Comparison of ENCODE assay signal across 10 cellular contexts in genomic region chr11:62444835-62445234, GRCh38. TPM values are rescaled to one million over a fixed set of nuclear protein-coding genes. Genes with fewer than 3 reads are reported as not detected.
DNase-seq lines count a peak whose midpoint lies in the region; ATAC-seq and TF ChIP-seq lines count a peak whose summit lies in the region.
"Had no signal": no experiment of that assay in that cellular context is flagged by ENCODE, and none has a peak within 500 bp of the region (broad histone marks: within the 10 kb centered on the region; RNA-seq: fewer than 3 reads in every experiment).

No MANE protein-coding gene starts in this region.

- H2AFZ ChIP-seq in fibroblast of lung (ENCODE audit: low read length) = peak overlapping the region; percentile 90

- H3K27ac ChIP-seq in DOHH2 (ENCODE audit: low read depth, low read length) = no peak overlapping the region
- H3K27ac ChIP-seq in SJSA1 = peak overlapping the region; percentile 65
- peak overlapping the region; percentile 92 for H3K27ac ChIP-seq in fibroblast of lung (ENCODE audit: insufficient read depth, low read length)
- H3K27ac ChIP-seq in psoas muscle = peak overlapping the region; percentile 63

- DNase-seq in SJSA1 (ENCODE audit: low read depth in 1 of 2, low spot score in 2 of 2) = peak in 1 of 2 experiments; percentile 34
- DNase-seq in fibroblast of lung (ENCODE audit: low read depth in 2 of 2) = no peak
- no peak for DNase-seq in psoas muscle
- no peak for DNase-seq in OCI-M2 (lab: John Stamatoyannopoulos, UW; ENCODE audit: unreplicated experiment)
- no peak for DNase-seq in GM10248 (ENCODE audit: extremely low spot score)
- DNase-seq in inferior parietal cortex (ENCODE audit: extremely low spot score) = no peak

- peak overlapping the region; percentile 46 for H3K9ac ChIP-seq in fibroblast of lung (ENCODE audit: insufficient read depth, low read length)

- H3K4me1 ChIP-seq in DOHH2 (ENCODE audit: control insufficient read depth, low read length) (no peaks in the 10 kb centered on the region), SJSA1 (replicated peaks) (peaks cover 43% of the 10 kb centered on the region), fibroblast of lung (ENCODE audit: control insufficient read depth, extremely low read depth, insufficient read depth, low read length) (peaks cover 24% of the 10 kb centered on the region), psoas muscle (peaks cover 14% of the 10 kb centered on the region)

- H3K9me3 ChIP-seq in DOHH2 (ENCODE audit: control insufficient read depth, insufficient read depth, low read length) = no peaks in the 10 kb centered on the region
- no peaks in the 10 kb centered on the region; the same call in 1 of the 2 replicates for H3K9me3 ChIP-seq in SJSA1 (replicated peaks)
- H3K9me3 ChIP-seq in fibroblast of lung (ENCODE audit: control insufficient read depth, insufficient read depth, low read depth, low read length) = no peaks in the 10 kb centered on the region
- H3K9me3 ChIP-seq in psoas muscle = no peaks in the 10 kb centered on the region

- H4K20me1 ChIP-seq in DOHH2 (ENCODE audit: control insufficient read depth, insufficient read depth, low read depth, low read length) = no peaks in the 10 kb centered on the region
- no peaks in the 10 kb centered on the region for H4K20me1 ChIP-seq in fibroblast of lung (ENCODE audit: control insufficient read depth, extremely low read depth, insufficient read depth, low read length)

- H3K4me3 ChIP-seq in DOHH2 (ENCODE audit: low read length) = no peak overlapping the region
- peak overlapping the region; percentile 38 for H3K4me3 ChIP-seq in SJSA1
- peak overlapping the region in 3 of 4 experiments; percentile 18 to 58 (median 23) for H3K4me3 ChIP-seq in fibroblast of lung (replicated peaks in 1 of 4; ENCODE audit: control extremely low read depth in 1 of 4, insufficient read depth in 1 of 4, low read depth in 3 of 4, low read length in 4 of 4)
- H3K4me3 ChIP-seq in psoas muscle = peak overlapping the region; percentile 57

- H3K36me3 ChIP-seq in DOHH2 (ENCODE audit: control insufficient read depth, low read length) = no peaks in the 10 kb centered on the region
- no peaks in the 10 kb centered on the region for H3K36me3 ChIP-seq in SJSA1
- H3K36me3 ChIP-seq in fibroblast of lung (ENCODE audit: control insufficient read depth, insufficient read depth, low read length) = no peaks in the 10 kb centered on the region
- H3K36me3 ChIP-seq in psoas muscle (ENCODE audit: insufficient read depth in 1 of 2, low read depth in 1 of 2) = no peaks in the 10 kb centered on the region

- POLR2A ChIA-PET in GM10248 (lab: Yijun Ruan, JAX) = no interaction called here

- H3K79me2 ChIP-seq in DOHH2 (ENCODE audit: control insufficient read depth, low read length) = no peaks in the 10 kb centered on the region
- no peaks in the 10 kb centered on the region for H3K79me2 ChIP-seq in fibroblast of lung (ENCODE audit: control insufficient read depth, insufficient read depth, low read length)

- intact Hi-C loops in psoas muscle (cut with DNase I) = no loop called here

- H3F3A ChIP-seq in DOHH2 (ENCODE audit: control insufficient read depth, insufficient read depth) = no peaks in the 10 kb centered on the region

- ATAC-seq in psoas muscle (peak in 3 of 4 donors; percentile 65 to 67 (median 67)), GM18907 (IDR thresholded peaks at IDR 0.05; ENCODE audit: unreplicated experiment) (no peak)

- CTCF ChIA-PET in GM10248 (lab: Yijun Ruan, JAX) = interaction anchor here (1.1 to 2.5 kb wide), 5 partner anchors 20 to 98 kb away, joined by 4 to 16 read pairs (median 9); no protein-coding TSS in a partner anchor

- H3K27me3 ChIP-seq in DOHH2 (ENCODE audit: control insufficient read depth, low read length) (peaks cover 29% of the 10 kb centered on the region), SJSA1 (replicated peaks) (no peaks in the 10 kb centered on the region), fibroblast of lung (ENCODE audit: control insufficient read depth, insufficient read depth, low read length) (no peaks in the 10 kb centered on the region), psoas muscle (ENCODE audit: insufficient read depth in 3 of 3, low read length in 2 of 3) (peaks cover 0 to 5% (median 5%) of the 10 kb centered on the region in 3 donors)

- H3K9me2 ChIP-seq in DOHH2 (replicated peaks; ENCODE audit: control insufficient read depth, low read length) = no peaks in the 10 kb centered on the region

- H3K4me2 ChIP-seq in DOHH2 (ENCODE audit: low read length) (peak overlapping the region; percentile 2; the same call in 1 of the 2 replicates), fibroblast of lung (ENCODE audit: extremely low read depth, insufficient read depth, low read length) (peak overlapping the region; percentile 90)

- WGBS in psoas muscle, 3 donors = 8 to 21% (median 10%) methylated on average over 9 of the region's 9 CpGs

- no peak for TF ChIP-seq CTCF in DOHH2 (IDR thresholded peaks at IDR 0.05; ENCODE audit: low read depth, low read length, poor library complexity, severe bottlenecking)
- TF ChIP-seq CTCF in fibroblast of lung (conservative IDR thresholded peaks at IDR 0.05 in 1 of 2, IDR thresholded peaks at IDR 0.05 in 1 of 2; ENCODE audit: low read depth in 1 of 2, low read length in 2 of 2) = no peak
- no peak for TF ChIP-seq CTCF in psoas muscle (IDR thresholded peaks at IDR 0.05)
- no peak for TF ChIP-seq CTCF in GM10248 (IDR thresholded peaks at IDR 0.05; ENCODE audit: control extremely low read depth, extremely low read depth, low read depth, missing control alignments)

RNA-seq across cellular contexts. Expression of gene SCGB1A1, which starts 26.0 kb away (rescaled TPM):
- total RNA-seq in SJSA1 (2014; rRNA removed; shearing (Covaris generic)) = not detected in 2 replicates
- not detected in 2 replicates for total RNA-seq in fibroblast of lung
- not detected in 2 replicates for polyA plus RNA-seq in fibroblast of lung
- not detected in 2 replicates for polyA plus RNA-seq in fibroblast of lung (2012)
- not detected in 2 replicates for polyA minus RNA-seq in fibroblast of lung (ENCODE audit: low replicate concordance)
- not detected for total RNA-seq in psoas muscle
- polyA plus RNA-seq in psoas muscle = under 1 TPM in 1 of 3 donors, not detected in 2; 0.35 TPM
- total RNA-seq: M059J, pulmonary artery endothelial cell had no signal
